ENCODE assay signal across 25 cellular contexts in genomic region chr2:173766537-173767289, GRCh38.
DNase-seq lines count a peak whose midpoint lies in the region; ATAC-seq and TF ChIP-seq lines count a peak whose summit lies in the region.
"Had no signal": no experiment of that assay in that cellular context is flagged by ENCODE, and none has a peak within 500 bp of the region (broad histone marks: within the 10 kb centered on the region; RNA-seq: fewer than 3 reads in every experiment).

No MANE protein-coding gene starts in this region.

- H3F3A ChIP-seq in neural cell (ENCODE audit: insufficient read depth, low read length, poor library complexity, severe bottlenecking): no peaks in the 10 kb centered on the region

- H3K27me3 ChIP-seq in DND-41 (ENCODE audit: insufficient read depth, low read length, poor library complexity): no peaks in the 10 kb centered on the region
- H3K27me3 ChIP-seq in neural cell (ENCODE audit: insufficient read depth, low read depth, low read length): no peaks in the 10 kb centered on the region

- DNase-seq in DND-41 (no peak), OCI-M1 (lab: John Stamatoyannopoulos, UW) (peak; percentile 17), NCI-H146 (lab: John Stamatoyannopoulos, UW) (no peak), NAMALWA (ENCODE audit: low spot score) (no peak), RWPE1 (ENCODE audit: low spot score) (no peak)
- DNase-seq in Jurkat, Clone E6-1 (ENCODE audit: low read depth, low spot score): peak; percentile 19
- DNase-seq: Caco-2; CD4-positive, alpha-beta memory T cell; DMS 273 treated with DMSO at 0.1 percent for 48 hours; DMS79 treated with DMSO at 0.1 percent for 48 hours; H7; IMR-90; Karpas-422; NCI-H187; NCI-H2107; NCI-H226; NCI-H524; NCI-H774; PC-9; RPMI8226; SHP77 treated with DMSO at 0.1 percent for 48 hours; T-cell had no signal

- TF ChIP-seq CTCF in DND-41 (IDR thresholded peaks at IDR 0.05; ENCODE audit: borderline replicate concordance, extremely low read depth, low read length, poor library complexity, severe bottlenecking): no peak
- no peak for TF ChIP-seq CTCF in neural cell (IDR thresholded peaks at IDR 0.05; ENCODE audit: poor library complexity, severe bottlenecking)
- TF ChIP-seq CTCF in RWPE1 (conservative IDR thresholded peaks at IDR 0.05; ENCODE audit: low read depth): no peak

- CTCF ChIA-PET in RWPE1 (lab: Yijun Ruan, JAX): no interaction called here

- H3K27ac ChIP-seq in DND-41 (ENCODE audit: low read length) (no peak overlapping the region), neural cell (ENCODE audit: low read length) (no peak overlapping the region), RWPE1 (no peak overlapping the region)
- H3K27ac ChIP-seq: BLaER1 treated with 17β-estradiol and CSF1 and Interleukin-3, amounts not matched to agents 10 nM and 100 nM; PC-9 had no signal

- ATAC-seq in DND-41 (ENCODE audit: insufficient read depth, low read depth): peak; percentile 80
- ATAC-seq: SK-N-SH treated with all-trans-retinoic acid at 6 μM for 48 hours, T-cell had no signal

- POLR2A ChIA-PET in RWPE1 (lab: Yijun Ruan, JAX; ENCODE audit: low non-redundant PET): no interaction called here

- no peaks in the 10 kb centered on the region for H3K9me3 ChIP-seq in DND-41 (ENCODE audit: insufficient read depth, low read length, severe bottlenecking)
- no peaks in the 10 kb centered on the region for H3K9me3 ChIP-seq in neural cell (ENCODE audit: low read length)
- H3K9me3 ChIP-seq: Caco-2 had no signal

- peaks cover 3% of the 10 kb centered on the region; the same call in 1 of the 2 replicates for H3K4me1 ChIP-seq in DND-41 (ENCODE audit: insufficient read depth, low read length)
- H3K4me1 ChIP-seq: Caco-2 had no signal

- H2AFZ ChIP-seq in DND-41 (ENCODE audit: low read depth, low read length) (no peak overlapping the region), neural cell (ENCODE audit: low read depth, low read length) (no peak overlapping the region)
- H2AFZ ChIP-seq: PC-9 had no signal

- H3K4me3 ChIP-seq in DND-41 (ENCODE audit: low read depth in 1 of 2, low read length in 2 of 2): no peak overlapping the region
- H3K4me3 ChIP-seq in Jurkat, Clone E6-1 (ENCODE audit: low read length): no peak overlapping the region
- H3K4me3 ChIP-seq in neural cell (ENCODE audit: low read length): no peak overlapping the region
- H3K4me3 ChIP-seq: BLaER1 treated with 17β-estradiol and CSF1 and Interleukin-3, amounts not matched to agents 10 nM and 100 nM; PC-9 had no signal

- no peak for TF ChIP-seq EP300 in neural cell (conservative IDR thresholded peaks at IDR 0.05; ENCODE audit: poor library complexity, severe bottlenecking)

- no peak overlapping the region for H3K4me2 ChIP-seq in DND-41 (ENCODE audit: insufficient read depth, low read length)
- no peak overlapping the region for H3K4me2 ChIP-seq in neural cell (ENCODE audit: low read length)
- H3K4me2 ChIP-seq: PC-9 had no signal

- no peaks in the 10 kb centered on the region for H3K9me2 ChIP-seq in neural cell (ENCODE audit: insufficient read depth, low read length)

- TF ChIP-seq RAD21 in neural cell (conservative IDR thresholded peaks at IDR 0.05): no peak

- H4K20me1 ChIP-seq in DND-41 (ENCODE audit: insufficient read depth, low read length): no peaks in the 10 kb centered on the region
- no peaks in the 10 kb centered on the region for H4K20me1 ChIP-seq in neural cell (ENCODE audit: insufficient read depth)
- H4K20me1 ChIP-seq: BLaER1 treated with 17β-estradiol and CSF1 and Interleukin-3, amounts not matched to agents 10 nM and 100 nM had no signal

- H3K9ac ChIP-seq in DND-41 (ENCODE audit: low read depth, low read length) (no peak overlapping the region), neural cell (ENCODE audit: low read length) (no peak overlapping the region)
- H3K9ac ChIP-seq: BLaER1 treated with 17β-estradiol and CSF1 and Interleukin-3, amounts not matched to agents 10 nM and 100 nM had no signal

- H3K79me2 ChIP-seq in DND-41 (ENCODE audit: insufficient read depth, low read length) (no peaks in the 10 kb centered on the region), neural cell (replicated peaks; ENCODE audit: insufficient read depth, low read length) (no peaks in the 10 kb centered on the region)

- H3K36me3 ChIP-seq in DND-41 (ENCODE audit: insufficient read depth, low read length) (no peaks in the 10 kb centered on the region), neural cell (ENCODE audit: insufficient read depth, low read length) (no peaks in the 10 kb centered on the region)
- H3K36me3 ChIP-seq: BLaER1 treated with 17β-estradiol and CSF1 and Interleukin-3, amounts not matched to agents 10 nM and 100 nM had no signal

TF ChIP-seq in neural cell, 6 proteins besides CTCF, POLR2A, EP300 and RAD21:
- TF ChIP-seq POLR2AphosphoS5 (IDR thresholded peaks at IDR 0.05): no peak
- peak; percentile 86 for TF ChIP-seq REST (IDR thresholded peaks at IDR 0.05; ENCODE audit: borderline replicate concordance)

Comparison
In these comparisons a context has a peak if more than half of its experiments do, and no peak if none do; other contexts are left out.
1. DNase-seq: peak in Jurkat, Clone E6-1 (single experiment) and OCI-M1 (single experiment); none in DND-41 (single experiment), NCI-H146 (single experiment), NAMALWA (single experiment) and RWPE1 (single experiment).